Comparison of ENCODE assay signal across 25 cellular contexts in the genomic region with DNA sequence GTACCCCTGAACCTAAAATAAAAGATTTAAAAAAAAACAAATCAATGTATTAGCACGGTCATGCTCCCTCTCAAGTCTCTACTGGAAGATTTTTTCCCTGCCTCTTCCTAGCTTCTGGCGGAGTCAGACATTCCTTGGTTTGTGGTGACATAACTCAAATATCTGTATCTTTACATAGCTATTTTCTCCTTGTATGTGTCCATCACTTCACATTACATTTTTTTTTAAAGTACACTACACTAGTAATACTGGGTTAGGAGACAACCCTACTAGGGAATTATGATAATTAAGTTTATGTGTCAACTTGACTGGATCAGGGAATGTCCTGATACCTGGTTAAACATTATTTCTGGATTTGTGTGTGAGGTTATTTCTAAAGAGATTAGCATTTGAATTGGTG.
DNase-seq lines count a peak whose midpoint lies in the region; ATAC-seq, FAIRE-seq and TF ChIP-seq lines count a peak whose summit lies in the region.
"Had no signal": no experiment of that assay in that cellular context is flagged by ENCODE, and none has a peak within 500 bp of the region (broad histone marks: within the 10 kb centered on the region; RNA-seq: fewer than 3 reads in every experiment).

No MANE protein-coding gene starts in this region.

- TF ChIP-seq CTCF in astrocyte (IDR thresholded peaks at IDR 0.05; ENCODE audit: insufficient read depth, low read depth, low read length) = no peak
- no peak for TF ChIP-seq CTCF in retinal pigment epithelial cell (conservative IDR thresholded peaks at IDR 0.05; ENCODE audit: low read depth, low read length)

- H3K18ac ChIP-seq in mesenchymal stem cell (ENCODE audit: low read depth in 1 of 2, low read length in 2 of 2) = no peak overlapping the region

- peak overlapping the region; percentile 92 for H3K27ac Mint-ChIP-seq in astrocyte (ENCODE audit: unreplicated experiment)
- no peak overlapping the region for H3K27ac Mint-ChIP-seq in activated T-cell treated with anti-CD3 and anti-CD28 coated beads, Interleukin-2, amount 50 U/mL, for 72 hours
- H3K27ac Mint-ChIP-seq: B cell, CD14-positive monocyte, IgD-negative memory B cell had no signal

- H2BK120ac ChIP-seq in mesenchymal stem cell (ENCODE audit: low read depth, low read length) = no peak overlapping the region

- no peak overlapping the region for H4K91ac ChIP-seq in mesenchymal stem cell (ENCODE audit: low read length)

- H3K4me1 Mint-ChIP-seq in astrocyte (ENCODE audit: low read depth, unreplicated experiment) = peaks cover 25% of the 10 kb centered on the region
- no peaks in the 10 kb centered on the region for H3K4me1 Mint-ChIP-seq in activated T-cell treated with anti-CD3 and anti-CD28 coated beads, Interleukin-2, amount 50 U/mL, for 72 hours (ENCODE audit: low read depth)
- H3K4me1 Mint-ChIP-seq: B cell, CD14-positive monocyte had no signal

- peak overlapping the region; percentile 39 for H2AK5ac ChIP-seq in mesenchymal stem cell (ENCODE audit: low read length, severe bottlenecking)

- H3K27ac ChIP-seq in astrocyte (ENCODE audit: low read depth, low read length) (no peak overlapping the region), mesenchymal stem cell (ENCODE audit: low read length, poor library complexity, severe bottlenecking) (peak overlapping the region; percentile 97)
- H3K27ac ChIP-seq: SJSA1 had no signal

- H2BK12ac ChIP-seq in mesenchymal stem cell (ENCODE audit: low read length in 2 of 2) = no peak overlapping the region

- H3K36me3 Mint-ChIP-seq in astrocyte (ENCODE audit: low read depth, unreplicated experiment) = no peaks in the 10 kb centered on the region
- H3K36me3 Mint-ChIP-seq in activated T-cell treated with anti-CD3 and anti-CD28 coated beads, Interleukin-2, amount 50 U/mL, for 72 hours (ENCODE audit: insufficient read depth in 2 of 2) = peaks cover 0 to under 1% of the 10 kb centered on the region in 2 donors
- H3K36me3 Mint-ChIP-seq: CD14-positive monocyte, IgD-negative memory B cell had no signal

- H3K9me3 Mint-ChIP-seq in astrocyte (ENCODE audit: unreplicated experiment) = peaks cover 12% of the 10 kb centered on the region
- H3K9me3 Mint-ChIP-seq in activated T-cell treated with anti-CD3 and anti-CD28 coated beads, Interleukin-2, amount 50 U/mL, for 72 hours = peaks cover 16 to 19% of the 10 kb centered on the region in 2 donors

- H3K23ac ChIP-seq in mesenchymal stem cell (ENCODE audit: low read length in 2 of 2) = no peak overlapping the region

- H3K4me2 ChIP-seq in astrocyte (ENCODE audit: low read length) (no peak overlapping the region), mesenchymal stem cell (ENCODE audit: low read length, poor library complexity, severe bottlenecking) (no peak overlapping the region)

- H3K27me3 ChIP-seq in astrocyte (ENCODE audit: insufficient read depth, low read length) = no peaks in the 10 kb centered on the region
- H3K27me3 ChIP-seq in mesenchymal stem cell (ENCODE audit: control insufficient read depth in 1 of 2, insufficient read depth in 1 of 2, low read length in 2 of 2) = no peaks in the 10 kb centered on the region
- H3K27me3 ChIP-seq: SJSA1 had no signal

- no peaks in the 10 kb centered on the region for H3K79me1 ChIP-seq in mesenchymal stem cell (replicated peaks; ENCODE audit: low read length, poor library complexity, severe bottlenecking)

- H3K4me1 ChIP-seq in astrocyte (ENCODE audit: insufficient read depth, low read length) = no peaks in the 10 kb centered on the region
- H3K4me1 ChIP-seq in mesenchymal stem cell (ENCODE audit: control insufficient read depth, insufficient read depth, low read depth, low read length) = peaks cover 2% of the 10 kb centered on the region
- H3K4me1 ChIP-seq: SJSA1 had no signal

- H2AFZ ChIP-seq in astrocyte (ENCODE audit: low read depth, low read length) (no peak overlapping the region), mesenchymal stem cell (ENCODE audit: low read depth, low read length) (no peak overlapping the region)

- H3K4me3 Mint-ChIP-seq in astrocyte (ENCODE audit: unreplicated experiment) = no peak overlapping the region
- no peak overlapping the region for H3K4me3 Mint-ChIP-seq in activated T-cell treated with anti-CD3 and anti-CD28 coated beads, Interleukin-2, amount 50 U/mL, for 72 hours
- H3K4me3 Mint-ChIP-seq: B cell, CD14-positive monocyte, IgD-negative memory B cell had no signal

- H4K8ac ChIP-seq in mesenchymal stem cell (ENCODE audit: low read length) = no peak overlapping the region

- H3K4me3 ChIP-seq in astrocyte (ENCODE audit: insufficient read depth, low read depth, low read length) (no peak overlapping the region), mesenchymal stem cell (ENCODE audit: insufficient read depth in 1 of 2, low read depth in 1 of 2, low read length in 2 of 2) (no peak overlapping the region), retinal pigment epithelial cell (ENCODE audit: low read length) (no peak overlapping the region)
- H3K4me3 ChIP-seq: SJSA1 had no signal

- 77% methylated on average over 2 of the region's 2 CpGs for WGBS in mesenchymal stem cell

- H3K4ac ChIP-seq in mesenchymal stem cell (ENCODE audit: low read depth in 1 of 2, low read length in 2 of 2) = no peak overlapping the region

- FAIRE-seq in astrocyte (lab: Jason Lieb, UNC) = no peak
- FAIRE-seq: GM19239, H1 had no signal

- H2BK5ac ChIP-seq in mesenchymal stem cell (ENCODE audit: low read depth, low read length, poor library complexity, severe bottlenecking) = peak overlapping the region; percentile 97

- H3K79me2 ChIP-seq in astrocyte (ENCODE audit: insufficient read depth, low read length) = no peaks in the 10 kb centered on the region

- DNase-seq in A172 (ENCODE audit: low spot score) = peak; percentile 6
- DNase-seq in astrocyte (ENCODE audit: low read depth) = no peak
- DNase-seq in mesenchymal stem cell = no peak
- peak; percentile 24 for DNase-seq in retinal pigment epithelial cell (ENCODE audit: low read depth)
- no peak for DNase-seq in Ammon's horn (ENCODE audit: low spot score)
- DNase-seq in activated T-cell treated with anti-CD3 and anti-CD28 coated beads, Interleukin-2, amount 50 U/mL, for 72 hours = no peak
- DNase-seq: 8988T, DMS53, EL, MV-4-11, NCI-H1694 treated with DMSO at 0.1 percent for 48 hours, NCI-H2081 treated with DMSO at 0.1 percent for 48 hours, NCI-H2171 treated with DMSO at 0.1 percent for 48 hours, NCI-H524 treated with DMSO at 0.1 percent for 48 hours, NCI-H82, OCI-M1 had no signal

- H3K36me3 ChIP-seq in astrocyte (ENCODE audit: insufficient read depth, low read length) (no peaks in the 10 kb centered on the region), mesenchymal stem cell (ENCODE audit: control insufficient read depth in 1 of 2, insufficient read depth in 2 of 2, low read depth in 1 of 2, low read length in 2 of 2) (no peaks in the 10 kb centered on the region)
- H3K36me3 ChIP-seq: SJSA1 had no signal

- H2BK15ac ChIP-seq in mesenchymal stem cell (ENCODE audit: low read depth, poor library complexity, severe bottlenecking) = no peak overlapping the region

- ATAC-seq in HG02885 (IDR thresholded peaks at IDR 0.05; ENCODE audit: poor library complexity, unreplicated experiment) = no peak
- ATAC-seq in activated T-cell treated with anti-CD3 and anti-CD28 coated beads, Interleukin-2, amount 50 U/mL, for 72 hours (replicated peaks in 1 of 2) = no peak
- ATAC-seq: HCT116, Right ventricle myocardium inferior had no signal

- no peak overlapping the region for H3K14ac ChIP-seq in mesenchymal stem cell (ENCODE audit: low read length in 2 of 2)

- H3K9ac ChIP-seq in astrocyte (ENCODE audit: low read length) (no peak overlapping the region), mesenchymal stem cell (ENCODE audit: low read length) (no peak overlapping the region)

- H3K27me3 Mint-ChIP-seq in astrocyte (ENCODE audit: low read depth, unreplicated experiment) = no peaks in the 10 kb centered on the region
- no peaks in the 10 kb centered on the region for H3K27me3 Mint-ChIP-seq in activated T-cell treated with anti-CD3 and anti-CD28 coated beads, Interleukin-2, amount 50 U/mL, for 72 hours (ENCODE audit: low read depth)
- H3K27me3 Mint-ChIP-seq: B cell, IgD-negative memory B cell had no signal

- H3K9me3 ChIP-seq in astrocyte (ENCODE audit: insufficient read depth, low read depth, low read length) = peaks cover 5% of the 10 kb centered on the region
- H3K9me3 ChIP-seq in mesenchymal stem cell (ENCODE audit: control insufficient read depth, low read length) = peaks cover 28% of the 10 kb centered on the region

- H4K20me1 ChIP-seq in astrocyte (ENCODE audit: insufficient read depth, low read length) = no peaks in the 10 kb centered on the region

Comparison
In these comparisons a context has a peak if more than half of its experiments do, and no peak if none do; other contexts are left out.
1. DNase-seq: peak in A172 (single experiment) and retinal pigment epithelial cell (single experiment); none in astrocyte (single experiment), mesenchymal stem cell (single experiment), Ammon's horn (single experiment) and activated T-cell treated with anti-CD3 and anti-CD28 coated beads, Interleukin-2, amount 50 U/mL, for 72 hours (0 of 2).